17 cellular contexts compared by ENCODE assay signal in the genomic region with DNA sequence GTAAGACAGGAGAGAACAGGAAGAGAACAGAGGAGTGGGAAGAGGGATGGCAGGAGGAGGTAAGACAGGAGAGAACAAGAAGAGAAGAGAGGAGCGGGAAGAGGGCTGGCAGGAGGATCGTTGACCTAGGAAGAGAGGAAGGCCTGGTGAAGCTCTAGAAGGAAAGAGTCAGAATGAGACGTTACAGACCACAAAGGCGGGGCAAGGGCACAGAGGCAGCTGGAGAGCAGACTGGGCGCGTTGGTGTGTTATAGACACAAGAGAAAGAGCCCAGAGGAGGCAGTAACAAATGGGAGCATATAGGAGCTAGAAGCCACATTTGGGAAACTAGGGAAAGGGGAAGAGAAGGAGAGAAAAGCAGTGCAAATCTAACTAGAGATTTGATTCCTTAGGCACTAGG.
A peak's percentile ranks its signal among the peaks of the same experiment; 100 is the strongest.
DNase-seq lines count a peak whose midpoint lies in the region; ATAC-seq, FAIRE-seq and TF ChIP-seq lines count a peak whose summit lies in the region.
"Had no signal": no experiment of that assay in that cellular context is flagged by ENCODE, and none has a peak within 500 bp of the region (broad histone marks: within the 10 kb centered on the region; RNA-seq: fewer than 3 reads in every experiment).

No MANE protein-coding gene starts in this region.

- no peaks in the 10 kb centered on the region for H3K9me3 Mint-ChIP-seq in T-helper 1 cell treated with Interleukin-12 subunit alpha and Interleukin-12 subunit beta and Interleukin-4 antibody, amounts not matched to agents 30 μg/mL and 1 μg/mL, for 36 hours
- H3K9me3 Mint-ChIP-seq in memory B cell, result no peaks in the 10 kb centered on the region

- TF ChIP-seq CTCF in D721Med (IDR thresholded peaks at IDR 0.05; ENCODE audit: insufficient read depth, missing control alignments), result no peak

- peaks cover 24% of the 10 kb centered on the region for H3K36me3 Mint-ChIP-seq in T-helper 1 cell treated with Interleukin-12 subunit alpha and Interleukin-12 subunit beta and Interleukin-4 antibody, amounts not matched to agents 30 μg/mL and 1 μg/mL, for 36 hours (ENCODE audit: low read depth)
- H3K36me3 Mint-ChIP-seq in memory B cell, result peaks cover 32% of the 10 kb centered on the region

- H3K27me3 Mint-ChIP-seq in T-helper 1 cell treated with Interleukin-12 subunit alpha and Interleukin-12 subunit beta and Interleukin-4 antibody, amounts not matched to agents 30 μg/mL and 1 μg/mL, for 36 hours (ENCODE audit: low read depth), result no peaks in the 10 kb centered on the region
- H3K27me3 Mint-ChIP-seq in memory B cell, result no peaks in the 10 kb centered on the region
- H3K27me3 Mint-ChIP-seq: activated naive CD8-positive, alpha-beta T cell had no signal

- H3K27ac ChIP-seq in BLaER1 (peak overlapping the region; percentile 53; the same call in 1 of the 2 replicates), substantia nigra (ENCODE audit: low read depth, low read length, poor library complexity, severe bottlenecking) (no peak overlapping the region)
- peak overlapping the region in 1 of 11 experiments; percentile 37; a peak in 2 of 22 replicates for H3K27ac ChIP-seq in BLaER1 treated with 17β-estradiol and CSF1 and Interleukin-3, amounts not matched to agents 10 nM and 100 nM
- H3K27ac ChIP-seq: esophagus muscularis mucosa, WERI-Rb-1 had no signal

- H4K20me1 ChIP-seq in BLaER1, result no peaks in the 10 kb centered on the region
- H4K20me1 ChIP-seq in BLaER1 treated with 17β-estradiol and CSF1 and Interleukin-3, amounts not matched to agents 10 nM and 100 nM, result no peaks in the 10 kb centered on the region; a peak in 1 of 22 replicates

- H3K4me1 ChIP-seq in BLaER1, result peaks cover 28% of the 10 kb centered on the region
- H3K4me1 ChIP-seq in BLaER1 treated with 17β-estradiol and CSF1 and Interleukin-3, amounts not matched to agents 10 nM and 100 nM, result peaks cover 0 to 26% (median 16%) of the 10 kb centered on the region in 10 experiments; a peak in 16 of 20 replicates

- ATAC-seq in memory B cell (ENCODE audit: low read depth) (no peak), HG02885 (IDR thresholded peaks at IDR 0.05; ENCODE audit: poor library complexity, unreplicated experiment) (no peak)
- ATAC-seq: SK-N-SH treated with all-trans-retinoic acid at 6 μM for 48 hours had no signal

- no peak overlapping the region; the same call in 1 of the 2 replicates for H3K9ac ChIP-seq in BLaER1
- H3K9ac ChIP-seq in BLaER1 treated with 17β-estradiol and CSF1 and Interleukin-3, amounts not matched to agents 10 nM and 100 nM, result peak overlapping the region in 1 of 11 experiments; percentile 13; a peak in 1 of 22 replicates

- no peaks in the 10 kb centered on the region for H3K27me3 ChIP-seq in BLaER1
- no peaks in the 10 kb centered on the region for H3K27me3 ChIP-seq in BLaER1 treated with 17β-estradiol and CSF1 and Interleukin-3, amounts not matched to agents 10 nM and 100 nM
- H3K27me3 ChIP-seq: esophagus muscularis mucosa had no signal

- peaks cover 11% of the 10 kb centered on the region for H3K9me3 ChIP-seq in BLaER1
- H3K9me3 ChIP-seq in BLaER1 treated with 17β-estradiol and CSF1 and Interleukin-3, amounts not matched to agents 10 nM and 100 nM (replicated peaks in 1 of 11), result peaks cover 0 to 12% (median 4%) of the 10 kb centered on the region in 11 experiments; a peak in 8 of 22 replicates
- H3K9me3 ChIP-seq: esophagus muscularis mucosa had no signal

- peak overlapping the region; percentile 73 for H3K4me2 ChIP-seq in BLaER1
- H3K4me2 ChIP-seq in BLaER1 treated with 17β-estradiol and CSF1 and Interleukin-3, amounts not matched to agents 10 nM and 100 nM, result peak overlapping the region in 8 of 11 experiments; percentile 6 to 69 (median 54); a peak in 14 of 22 replicates

- no peak for DNase-seq in memory B cell (ENCODE audit: low spot score in 2 of 2)
- DNase-seq in substantia nigra (lab: John Stamatoyannopoulos, UW), result no peak
- DNase-seq in D721Med (ENCODE audit: insufficient read length, low spot score), result no peak
- DNase-seq: IMR-90, mammary epithelial cell, NCI-H1048, NCI-H2081 treated with DMSO at 0.1 percent for 48 hours, NCI-H526 treated with DMSO at 0.1 percent for 48 hours, retina, WERI-Rb-1 had no signal

- H3K36me3 ChIP-seq in BLaER1, result peaks cover 48% of the 10 kb centered on the region
- H3K36me3 ChIP-seq in BLaER1 treated with 17β-estradiol and CSF1 and Interleukin-3, amounts not matched to agents 10 nM and 100 nM, result peaks cover 41 to 94% (median 57%) of the 10 kb centered on the region in 11 experiments

- no peak for FAIRE-seq in D721Med (lab: Jason Lieb, UNC)

- H3K4me3 ChIP-seq in BLaER1, result no peak overlapping the region
- H3K4me3 ChIP-seq in BLaER1 treated with 17β-estradiol and CSF1 and Interleukin-3, amounts not matched to agents 10 nM and 100 nM, result no peak overlapping the region
- H3K4me3 ChIP-seq: esophagus muscularis mucosa had no signal

- peaks cover 11% of the 10 kb centered on the region for H3K4me1 Mint-ChIP-seq in T-helper 1 cell treated with Interleukin-12 subunit alpha and Interleukin-12 subunit beta and Interleukin-4 antibody, amounts not matched to agents 30 μg/mL and 1 μg/mL, for 36 hours (ENCODE audit: low read depth)
- H3K4me1 Mint-ChIP-seq in memory B cell, result peaks cover 5% of the 10 kb centered on the region

- H3K27ac Mint-ChIP-seq in T-helper 1 cell treated with Interleukin-12 subunit alpha and Interleukin-12 subunit beta and Interleukin-4 antibody, amounts not matched to agents 30 μg/mL and 1 μg/mL, for 36 hours, result peak overlapping the region; percentile 8
- H3K27ac Mint-ChIP-seq in memory B cell, result peak overlapping the region; percentile 1
- H3K27ac Mint-ChIP-seq: activated naive CD8-positive, alpha-beta T cell had no signal

- no peak overlapping the region for H3K4me3 Mint-ChIP-seq in T-helper 1 cell treated with Interleukin-12 subunit alpha and Interleukin-12 subunit beta and Interleukin-4 antibody, amounts not matched to agents 30 μg/mL and 1 μg/mL, for 36 hours
- H3K4me3 Mint-ChIP-seq in memory B cell, result no peak overlapping the region
- H3K4me3 Mint-ChIP-seq: activated naive CD8-positive, alpha-beta T cell had no signal
